Comparison of ENCODE assay signal across 14 cellular contexts in the genomic region with DNA sequence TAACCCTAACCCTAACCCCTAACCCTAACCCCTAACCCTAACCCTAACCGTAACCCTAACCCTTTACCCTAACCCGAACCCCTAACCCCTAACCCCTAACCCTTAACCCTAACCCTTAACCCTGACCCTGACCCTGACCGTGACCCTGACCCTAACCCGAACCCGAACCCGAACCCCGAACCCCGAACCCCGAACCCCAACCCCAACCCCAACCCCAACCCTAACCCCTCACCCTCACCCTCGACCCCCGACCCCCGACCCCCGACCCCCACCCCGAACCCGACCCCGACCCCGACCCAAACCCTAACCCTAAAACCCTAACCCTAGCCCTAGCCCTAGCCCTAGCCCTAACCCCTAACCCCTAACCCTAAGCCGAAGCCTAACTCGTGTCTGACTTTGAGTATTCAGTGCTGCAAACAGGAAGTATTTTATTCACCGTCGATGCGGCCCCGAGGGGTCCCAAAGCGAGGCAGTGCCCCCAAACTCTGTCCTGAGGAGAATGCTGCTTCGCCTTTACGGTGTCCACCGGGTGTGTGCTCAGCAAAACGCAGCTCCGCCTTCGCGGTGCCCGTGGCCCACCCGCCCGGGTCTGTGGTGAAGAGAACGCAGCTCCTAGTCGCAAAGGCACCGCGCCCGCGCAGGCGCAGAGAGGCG. TPM values are rescaled to one million over a fixed set of nuclear protein-coding genes. Genes with fewer than 3 reads are reported as not detected.
DNase-seq lines count a peak whose midpoint lies in the region; ATAC-seq, FAIRE-seq and TF ChIP-seq lines count a peak whose summit lies in the region.
"Had no signal": no experiment of that assay in that cellular context is flagged by ENCODE, and none has a peak within 500 bp of the region (broad histone marks: within the 10 kb centered on the region; RNA-seq: fewer than 3 reads in every experiment).

No MANE protein-coding gene starts in this region.

- H3K9me2 ChIP-seq in GM23248 (ENCODE audit: insufficient read depth) = no peaks in the 10 kb centered on the region

- H3K27ac ChIP-seq in GM23248 (no peak overlapping the region), pancreas (no peak overlapping the region)

- H3F3A ChIP-seq in GM23248 (ENCODE audit: insufficient read depth) = no peaks in the 10 kb centered on the region

- TF ChIP-seq CTCF in pancreas (IDR thresholded peaks at IDR 0.05) = no peak

- H3K27me3 ChIP-seq in GM23248 (replicated peaks; ENCODE audit: insufficient read depth) (no peaks in the 10 kb centered on the region), pancreas (no peaks in the 10 kb centered on the region)

- H3K9me3 ChIP-seq in GM23248 (ENCODE audit: low read depth) (no peaks in the 10 kb centered on the region), pancreas (no peaks in the 10 kb centered on the region)

- H3K4me3 ChIP-seq in GM23248 = no peak overlapping the region
- no peak overlapping the region for H3K4me3 ChIP-seq in pancreas

- DNase-seq in GM23248 = peak; percentile 27
- DNase-seq in RPMI8226 = peak; percentile 20
- DNase-seq in left cardiac atrium = no peak
- DNase-seq in pancreas = peak in 5 of 6 donors; percentile 45 to 77 (median 54)
- no peak for DNase-seq in kidney glomerular epithelial cell (lab: John Stamatoyannopoulos, UW)
- DNase-seq: activated CD4-positive, alpha-beta T cell treated with anti-CD3 and anti-CD28 coated beads, Interleukin-2, amount 50 U/mL, for 48 hours; stimulated activated CD4-positive, alpha-beta T cell treated with anti-CD3 and anti-CD28 coated beads, Interleukin-4, amount 100 ng/mL, for 24 hours; stimulated activated naive B cell treated with anti-CD40 and anti-IgM and Interleukin-4, amounts not matched to agents 10 μg/mL and 1 μg/mL and 100 μg/mL, for 72 hours had no signal

- H4K20me1 ChIP-seq in GM23248 (ENCODE audit: insufficient read depth) = no peaks in the 10 kb centered on the region

- intact Hi-C loops in left cardiac atrium (cut with DNase I) (no loop called here), pancreas (cut with DNase I) (no loop called here)

- no peaks in the 10 kb centered on the region for H3K79me2 ChIP-seq in GM23248 (ENCODE audit: insufficient read depth)

- no peak overlapping the region for H3K4me2 ChIP-seq in GM23248 (ENCODE audit: unreplicated experiment)

- no peak overlapping the region for H3K9ac ChIP-seq in GM23248

- ATAC-seq in left cardiac atrium (peak; percentile 57 to 79), pancreas (peak; percentile 49 to 64 (median 60)), GM21576 (IDR thresholded peaks at IDR 0.05; ENCODE audit: unreplicated experiment) (no peak), HG02870 (IDR thresholded peaks at IDR 0.05; ENCODE audit: unreplicated experiment) (no peak)
- ATAC-seq: stimulated activated naive B cell treated with anti-CD40 and anti-IgM and Interleukin-4, amounts not matched to agents 10 μg/mL and 1 μg/mL and 100 μg/mL, for 72 hours had no signal

- no peak overlapping the region for H2AFZ ChIP-seq in GM23248

- H3K4me1 ChIP-seq in GM23248 (ENCODE audit: insufficient read depth) (no peaks in the 10 kb centered on the region), pancreas (peaks cover 0 to 7% (median 0%) of the 10 kb centered on the region in 3 donors)

- in situ Hi-C loops in GM23248 (cut with MboI) = no loop called here

- no peaks in the 10 kb centered on the region for H3K36me3 ChIP-seq in GM23248 (ENCODE audit: low read depth)
- H3K36me3 ChIP-seq in pancreas = no peaks in the 10 kb centered on the region

- no peak for FAIRE-seq in pancreas (lab: Jason Lieb, UNC)
- FAIRE-seq: G401.6, H1 had no signal

- 70 to 83% methylated on average over 10 to 42 of the region's 42 CpGs for WGBS in GM23248 (ENCODE audit: low coverage in 1 of 2, low lambda C conversion rate in 2 of 2, missing lambda C conversion rate in 2 of 2), 2 experiments
- 73 to 77% methylated on average over 42 of the region's 42 CpGs for WGBS in pancreas, 2 donors

RNA-seq across cellular contexts. Expression of a gene that starts 36.0 kb away (rescaled TPM):
- total RNA-seq in GM23248 (2014; rRNA removed; shearing (Covaris generic)) = not detected in 2 replicates
- polyA plus RNA-seq in GM23248 (2016; fragmentation: Nextera tagmentation; extraction: Ambion mirVana) (not detected in 2 replicates), pancreas (10 to 100 TPM; 11.6 to 22.4 TPM)
- total RNA-seq in left cardiac atrium (1 to 10 TPM; 5.3 to 6.2 TPM), pancreas (10 to 100 TPM in 5 of 6 donors, 1 to 10 TPM in 1; 6.9 to 13.3 (median 10.3) TPM)
- total RNA-seq: RPMI7951 had no signal
- polyA plus RNA-seq: CD14-positive monocyte had no signal

Comparison
In these comparisons a context has a peak if more than half of its experiments do, and no peak if none do; other contexts are left out.
1. DNase-seq: peak in GM23248 (single experiment), RPMI8226 (single experiment) and pancreas (5 of 6); none in left cardiac atrium (single experiment) and kidney glomerular epithelial cell (single experiment).
2. ATAC-seq: peak in left cardiac atrium (2 of 2) and pancreas (4 of 4); none in GM21576 (single experiment) and HG02870 (single experiment).